ENCODE assay signal across 8 cellular contexts in genomic region chr5:172479034-172479783, GRCh38. TPM values are rescaled to one million over a fixed set of nuclear protein-coding genes. Genes with fewer than 3 reads are reported as not detected.
DNase-seq lines count a peak whose midpoint lies in the region; ATAC-seq, FAIRE-seq and TF ChIP-seq lines count a peak whose summit lies in the region.

No MANE protein-coding gene starts in this region.

- H2AFZ ChIP-seq in PC-3 (ENCODE audit: low read length): peak overlapping the region; percentile 9; the same call in 1 of the 2 replicates

- peak; percentile 26 for FAIRE-seq in GM19239 (lab: Jason Lieb, UNC)

- H3K27me3 ChIP-seq in BE2C (no peaks in the 10 kb centered on the region), PC-3 (ENCODE audit: low read length) (no peaks in the 10 kb centered on the region), testis (no peaks in the 10 kb centered on the region)

- no peaks in the 10 kb centered on the region for H3K27me3 Mint-ChIP-seq in nephron (ENCODE audit: low read depth)

- H3K27ac ChIP-seq in PC-3 (ENCODE audit: low read length) (no peak overlapping the region), testis (peak overlapping the region in 1 of 2 donors; percentile 5)

- no peaks in the 10 kb centered on the region for H3F3A ChIP-seq in PC-3 (ENCODE audit: low read length, unreplicated experiment)

- H3K9ac ChIP-seq in PC-3 (ENCODE audit: low read length): no peak overlapping the region

- H3K9me3 Mint-ChIP-seq in nephron: no peaks in the 10 kb centered on the region

- POLR2A ChIA-PET in PC-3 (lab: Charles Lee; ENCODE audit: unreplicated experiment): no interaction called here

- DNase-seq in BE2C (peak; percentile 88), GM19239 (ENCODE audit: insufficient read length, low spot score) (peak; percentile 75), KG1 (lab: John Stamatoyannopoulos, UW) (peak; percentile 88), PC-3 (peak; percentile 92), activated T-helper 1 cell treated with Interleukin-2 at 50 U/mL for 16 hours (ENCODE audit: low read depth) (peak; percentile 8), fibroblast of pulmonary artery (ENCODE audit: low read depth) (peak; percentile 93), testis (peak; percentile 91)

- peak; percentile 93 for TF ChIP-seq CTCF in BE2C (IDR thresholded peaks at IDR 0.05; ENCODE audit: low read depth, low read length)
- peak; percentile 88 for TF ChIP-seq CTCF in PC-3 (conservative IDR thresholded peaks at IDR 0.05; ENCODE audit: low read depth, low read length)
- TF ChIP-seq CTCF in fibroblast of pulmonary artery (IDR thresholded peaks at IDR 0.05; ENCODE audit: low read length, missing control alignments): peak; percentile 77
- peak; percentile 86 to 95 (median 88) for TF ChIP-seq CTCF in nephron (IDR thresholded peaks at IDR 0.05; ENCODE audit: unreplicated experiment in 3 of 3)
- peak; percentile 69 to 97 (median 93) for TF ChIP-seq CTCF in testis (IDR thresholded peaks at IDR 0.05)

- no peaks in the 10 kb centered on the region for H3K9me2 ChIP-seq in PC-3 (replicated peaks; ENCODE audit: low read length)

- ATAC-seq in PC-3: peak; percentile 99

- peaks cover 5% of the 10 kb centered on the region for H3K4me1 Mint-ChIP-seq in nephron

- H3K79me2 ChIP-seq in PC-3 (ENCODE audit: low read length): no peaks in the 10 kb centered on the region

- H3K4me1 ChIP-seq in BE2C (no peaks in the 10 kb centered on the region), PC-3 (ENCODE audit: insufficient read depth, low read length) (no peaks in the 10 kb centered on the region), testis (peaks cover 3% of the 10 kb centered on the region)

- H3K4me2 ChIP-seq in PC-3 (ENCODE audit: low read length): no peak overlapping the region

- BruUV-seq in PC-3 (replicated peaks; lab: Mats Ljungman, UMichigan): no TSS peak

- H3K9me3 ChIP-seq in BE2C: no peaks in the 10 kb centered on the region
- no peaks in the 10 kb centered on the region for H3K9me3 ChIP-seq in PC-3 (ENCODE audit: low read length)
- H3K9me3 ChIP-seq in testis: no peaks in the 10 kb centered on the region

- intact Hi-C loops in PC-3 (cut with micrococcal nuclease) (loop anchor here (1.0 kb wide), 1 partner anchor 218 kb away; no protein-coding TSS in a partner anchor), testis (cut with DNase I; ENCODE audit: low total_unique reads) (loop anchor here (2.0 kb wide), 1 partner anchor 218 kb away; no protein-coding TSS in a partner anchor)

- no peaks in the 10 kb centered on the region for H4K20me1 ChIP-seq in PC-3 (ENCODE audit: low read length)

- no peaks in the 10 kb centered on the region for H3K36me3 Mint-ChIP-seq in nephron (ENCODE audit: low read depth)

- CTCF ChIA-PET in PC-3 (lab: Charles Lee): no interaction called here

- H3K27ac Mint-ChIP-seq in nephron: peak overlapping the region in 2 of 3 experiments; percentile 21 to 69

- H3K4me3 Mint-ChIP-seq in nephron: no peak overlapping the region

- WGBS in testis, 2 donors: 46 to 54% methylated on average over 12 to 21 of the region's 21 CpGs

- TF ChIP-seq POLR2A in testis (IDR thresholded peaks at IDR 0.05): no peak

- no peak overlapping the region for H3K4me3 ChIP-seq in BE2C (ENCODE audit: low read depth, low read length)
- H3K4me3 ChIP-seq in PC-3 (ENCODE audit: low read length): no peak overlapping the region
- no peak overlapping the region for H3K4me3 ChIP-seq in fibroblast of pulmonary artery (replicated peaks; ENCODE audit: low read depth, low read length)
- H3K4me3 ChIP-seq in testis: no peak overlapping the region

- H3K36me3 ChIP-seq in BE2C: no peaks in the 10 kb centered on the region
- no peaks in the 10 kb centered on the region for H3K36me3 ChIP-seq in PC-3 (ENCODE audit: low read depth, low read length)
- no peaks in the 10 kb centered on the region for H3K36me3 ChIP-seq in testis (ENCODE audit: low read depth, missing control alignments)

RNA-seq across cellular contexts. Expression of gene SH3PXD2B, which starts 24.9 kb away (rescaled TPM):
- polyA plus RNA-seq in BE2C (2012; ENCODE audit: insufficient read depth, insufficient read length, low read depth): 6.0 TPM
- 8.9 and 9.8 TPM in 2 replicates for total RNA-seq in PC-3 (2014; rRNA removed)
- total RNA-seq in testis: 10 to 100 TPM; 18.3 to 29.4 TPM
- polyA plus RNA-seq in testis (ENCODE audit: insufficient read depth, low read depth, low replicate concordance): 20.2 TPM

Comparison
In these comparisons a context has a peak if more than half of its experiments do, and no peak if none do; other contexts are left out.
1. DNase-seq: peak in every context shown above with its lines; median percentile 93 in fibroblast of pulmonary artery; 92 in PC-3; 91 in testis; 88 in BE2C; 88 in KG1; 75 in GM19239; 8 in activated T-helper 1 cell treated with Interleukin-2 at 50 U/mL for 16 hours.